18 cellular contexts compared by ENCODE assay signal in the genomic region with DNA sequence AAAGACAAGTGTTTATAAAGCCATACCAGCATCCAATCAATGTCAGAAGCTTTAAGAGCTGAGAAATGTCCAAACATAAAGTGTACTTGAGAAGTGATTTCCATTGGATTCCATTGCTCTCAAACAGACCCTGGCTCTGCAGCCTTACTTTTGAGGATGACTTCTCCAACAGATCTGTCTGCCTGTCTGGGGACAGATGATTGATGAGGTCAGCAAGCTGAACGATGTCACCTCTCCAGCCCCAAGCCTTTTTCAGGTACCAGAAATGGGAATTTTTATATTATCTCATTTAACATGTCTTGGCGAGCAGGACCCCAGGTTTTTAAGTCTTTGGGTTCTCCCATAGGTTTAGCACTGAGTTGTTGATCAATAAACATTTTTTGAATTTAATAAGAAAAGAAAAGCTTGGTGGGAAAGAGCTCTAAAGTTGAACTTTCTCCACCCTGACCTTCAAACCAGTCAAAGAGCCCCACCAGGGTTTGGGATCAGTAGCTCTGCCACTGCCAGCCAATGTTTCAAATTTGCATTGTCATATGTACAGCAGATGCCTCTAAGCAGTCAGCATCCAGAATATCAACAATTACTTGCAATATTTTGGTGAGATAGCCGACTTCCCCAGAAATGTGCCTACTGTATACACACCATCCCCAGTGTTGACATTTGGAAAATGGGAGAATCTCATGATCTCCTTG.
"Had no signal": no experiment of that assay in that cellular context is flagged by ENCODE, and none has a peak within 500 bp of the region (broad histone marks: within the 10 kb centered on the region; RNA-seq: fewer than 3 reads in every experiment).

No MANE protein-coding gene starts in this region.

- H3K4me3 ChIP-seq: hepatocyte, left ventricle myocardium inferior, lower lobe of right lung, sigmoid colon, skin epidermis, testis, transverse colon had no signal

- H3K27ac ChIP-seq: foreskin keratinocyte, hepatocyte, left ventricle myocardium inferior, lower lobe of right lung, sigmoid colon, skin epidermis, testis, transverse colon had no signal

- H3K4me2 ChIP-seq: hepatocyte had no signal

- ATAC-seq: foreskin keratinocyte; left cardiac atrium; lower lobe of right lung; naive thymus-derived CD4-positive, alpha-beta T cell; stimulated activated naive B cell treated with anti-CD40 and anti-IgM and Interleukin-4, amounts not matched to agents 10 μg/mL and 1 μg/mL and 100 μg/mL, for 72 hours; stimulated activated naive CD8-positive, alpha-beta T cell treated with anti-CD3 and anti-CD28 coated beads, Interleukin-15, amount 100 ng/mL, for 72 hours had no signal

- H3K4me1 ChIP-seq: foreskin keratinocyte had no signal

- H3K27me3 ChIP-seq: foreskin keratinocyte, hepatocyte, sigmoid colon, testis, transverse colon had no signal

- H3K9me3 ChIP-seq: left ventricle myocardium inferior, lower lobe of right lung, sigmoid colon, testis, transverse colon had no signal

- H3K36me3 ChIP-seq: transverse colon had no signal

- DNase-seq: endodermal cell; foreskin keratinocyte; left cardiac atrium; left ventricle myocardium inferior; lower lobe of right lung; naive thymus-derived CD4-positive, alpha-beta T cell; posterior cingulate gyrus; stimulated activated CD4-positive, alpha-beta T cell treated with anti-CD3 and anti-CD28 coated beads, Interleukin-2, amount 100 ng/mL, for 24 hours; stimulated activated CD4-positive, alpha-beta T cell treated with anti-CD3 and anti-CD28 coated beads, Interleukin-4, amount 100 ng/mL, for 4 hours; stimulated activated naive B cell treated with anti-CD40 and anti-IgM and Interleukin-4, amounts not matched to agents 10 μg/mL and 1 μg/mL and 100 μg/mL, for 72 hours; stimulated activated naive CD8-positive, alpha-beta T cell treated with anti-CD3 and anti-CD28 coated beads, Interleukin-15, amount 100 ng/mL, for 72 hours; testis; transverse colon had no signal

- FAIRE-seq: endothelial cell of umbilical vein, kidney had no signal

- H2AFZ ChIP-seq: hepatocyte had no signal
